ENCODE assay signal across 8 cellular contexts in the genomic region with DNA sequence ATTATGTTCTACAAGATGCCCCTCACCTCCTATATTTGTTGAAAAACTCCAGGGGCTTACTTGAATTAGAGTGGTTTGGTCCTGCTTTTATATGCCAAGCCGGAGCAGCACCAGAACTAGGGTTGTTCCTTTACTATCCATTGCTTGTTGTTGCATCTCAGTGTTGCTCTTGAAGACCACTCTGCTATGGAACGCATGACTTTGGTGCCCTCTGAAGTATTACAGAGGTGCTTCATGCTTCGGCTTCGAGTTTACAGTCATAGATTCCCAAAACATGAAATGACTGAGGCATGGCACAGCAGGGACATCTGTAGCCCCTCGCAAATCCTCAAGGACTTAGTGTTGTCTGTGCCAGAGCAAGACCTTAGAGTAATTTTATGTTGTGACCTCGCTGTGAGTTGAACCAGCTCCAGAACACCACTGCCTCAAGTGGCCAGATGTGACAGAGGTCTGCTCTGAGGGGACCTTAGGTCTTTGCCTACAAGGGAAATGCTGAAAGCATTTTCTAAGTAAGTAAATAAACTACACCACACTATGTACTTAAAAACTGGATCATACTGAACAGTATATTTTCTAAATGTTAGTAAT.
DNase-seq lines count a peak whose midpoint lies in the region; ATAC-seq and TF ChIP-seq lines count a peak whose summit lies in the region.

No MANE protein-coding gene starts in this region.

- H2AK5ac ChIP-seq in trophoblast cell (ENCODE audit: low read length) = no peak overlapping the region

- no peaks in the 10 kb centered on the region for H3K79me2 ChIP-seq in trophoblast cell (ENCODE audit: control insufficient read depth, insufficient read depth, low read length, poor library complexity)

- no peaks in the 10 kb centered on the region for H3K36me3 ChIP-seq in WERI-Rb-1
- H3K36me3 ChIP-seq in trophoblast cell (ENCODE audit: control insufficient read depth in 1 of 2, insufficient read depth in 2 of 2, low read length in 2 of 2) = no peaks in the 10 kb centered on the region

- no peak overlapping the region for H3K4me3 Mint-ChIP-seq in activated CD4-positive, alpha-beta memory T cell treated with anti-CD3 and anti-CD28 coated beads for 36 hours
- no peak overlapping the region for H3K4me3 Mint-ChIP-seq in activated CD4-positive, alpha-beta memory T cell treated with anti-CD3 and anti-CD28 coated beads, Interleukin-2, amount 10 ng/mL, durations not matched to agents 7 days and 5 days

- WGBS in trophoblast cell (ENCODE audit: extremely low coverage, insufficient coverage, insufficient read length) = no CpG with 5 or more reads among the region's 6 CpGs

- no peaks in the 10 kb centered on the region for H3K9me3 ChIP-seq in WERI-Rb-1 (ENCODE audit: severe bottlenecking)
- H3K9me3 ChIP-seq in trophoblast cell (ENCODE audit: insufficient read depth, low read depth, low read length) = no peaks in the 10 kb centered on the region

- intact Hi-C loops in activated CD4-positive, alpha-beta memory T cell treated with anti-CD3 and anti-CD28 coated beads for 36 hours (cut with micrococcal nuclease) = no loop called here

- no peak overlapping the region for H3K4me2 ChIP-seq in trophoblast cell (ENCODE audit: low read length)

- H3K9me3 Mint-ChIP-seq in activated CD4-positive, alpha-beta memory T cell treated with anti-CD3 and anti-CD28 coated beads for 36 hours = no peaks in the 10 kb centered on the region
- H3K9me3 Mint-ChIP-seq in activated CD4-positive, alpha-beta memory T cell treated with anti-CD3 and anti-CD28 coated beads, Interleukin-2, amount 10 ng/mL, durations not matched to agents 7 days and 5 days = no peaks in the 10 kb centered on the region

- H3K18ac ChIP-seq in trophoblast cell (ENCODE audit: low read length) = no peak overlapping the region

- H2BK5ac ChIP-seq in trophoblast cell (ENCODE audit: low read depth, low read length, poor library complexity) = no peak overlapping the region

- peaks cover 6% of the 10 kb centered on the region for H3K27me3 Mint-ChIP-seq in activated CD4-positive, alpha-beta memory T cell treated with anti-CD3 and anti-CD28 coated beads for 36 hours
- peaks cover 6% of the 10 kb centered on the region for H3K27me3 Mint-ChIP-seq in activated CD4-positive, alpha-beta memory T cell treated with anti-CD3 and anti-CD28 coated beads, Interleukin-2, amount 10 ng/mL, durations not matched to agents 7 days and 5 days

- H4K8ac ChIP-seq in trophoblast cell (ENCODE audit: low read depth, low read length) = no peak overlapping the region

- H3K4ac ChIP-seq in trophoblast cell (ENCODE audit: low read depth, low read length) = no peak overlapping the region

- peaks cover 68% of the 10 kb centered on the region for H3K27me3 ChIP-seq in WERI-Rb-1 (ENCODE audit: insufficient read depth, low read depth, severe bottlenecking)
- no peaks in the 10 kb centered on the region for H3K27me3 ChIP-seq in trophoblast cell (ENCODE audit: insufficient read depth, low read length)

- H3K4me1 ChIP-seq in trophoblast cell (ENCODE audit: control insufficient read depth in 1 of 2, insufficient read depth in 2 of 2, low read length in 2 of 2) = peaks cover 2 to 4% of the 10 kb centered on the region in 2 experiments

- H2BK120ac ChIP-seq in trophoblast cell (ENCODE audit: insufficient read depth, low read length, poor library complexity) = no peak overlapping the region

- CTCF ChIA-PET in activated CD4-positive, alpha-beta memory T cell treated with anti-CD3 and anti-CD28 coated beads for 36 hours (lab: Charles Lee) = interaction anchor here (1.1 to 2.6 kb wide), 6 partner anchors 10 to 109 kb away, joined by 3 to 13 read pairs (median 6); no protein-coding TSS in a partner anchor
- CTCF ChIA-PET in activated CD4-positive, alpha-beta memory T cell treated with anti-CD3 and anti-CD28 coated beads, Interleukin-2, amount 10 ng/mL, durations not matched to agents 7 days and 5 days (lab: Charles Lee) = interaction anchor here (0.7 to 1.1 kb wide), 3 partner anchors 9 to 251 kb away, joined by 3 read pairs; no protein-coding TSS in a partner anchor

- POLR2A ChIA-PET in activated CD4-positive, alpha-beta memory T cell treated with anti-CD3 and anti-CD28 coated beads for 36 hours (lab: Charles Lee) = interaction anchor here (1.3 kb wide), 1 partner anchor 66 kb away, joined by 4 read pairs; no protein-coding TSS in a partner anchor
- POLR2A ChIA-PET in activated CD4-positive, alpha-beta memory T cell treated with anti-CD3 and anti-CD28 coated beads, Interleukin-2, amount 10 ng/mL, durations not matched to agents 7 days and 5 days (lab: Charles Lee) = interaction anchor here (1.0 to 1.2 kb wide), 2 partner anchors 69 to 286 kb away, joined by 3 read pairs; no protein-coding TSS in a partner anchor

- TF ChIP-seq CTCF in WERI-Rb-1 (IDR thresholded peaks at IDR 0.05; ENCODE audit: low read depth, low read length) = peak; percentile 18; the same call in 1 of the 2 replicates

- H3K27ac Mint-ChIP-seq in activated CD4-positive, alpha-beta memory T cell treated with anti-CD3 and anti-CD28 coated beads for 36 hours = no peak overlapping the region
- H3K27ac Mint-ChIP-seq in activated CD4-positive, alpha-beta memory T cell treated with anti-CD3 and anti-CD28 coated beads, Interleukin-2, amount 10 ng/mL, durations not matched to agents 7 days and 5 days = no peak overlapping the region

- peak; percentile 73 for ATAC-seq in HG03280 (IDR thresholded peaks at IDR 0.05; ENCODE audit: unreplicated experiment)

- no peak overlapping the region for H2AFZ ChIP-seq in trophoblast cell (ENCODE audit: insufficient read depth, low read length, poor library complexity)

- H3K27ac ChIP-seq in WERI-Rb-1 = no peak overlapping the region
- H3K27ac ChIP-seq in trophoblast cell (ENCODE audit: low read depth, low read length) = no peak overlapping the region

- no peaks in the 10 kb centered on the region for H3K36me3 Mint-ChIP-seq in activated CD4-positive, alpha-beta memory T cell treated with anti-CD3 and anti-CD28 coated beads for 36 hours
- no peaks in the 10 kb centered on the region for H3K36me3 Mint-ChIP-seq in activated CD4-positive, alpha-beta memory T cell treated with anti-CD3 and anti-CD28 coated beads, Interleukin-2, amount 10 ng/mL, durations not matched to agents 7 days and 5 days (ENCODE audit: low read depth)

- no peak overlapping the region for H3K14ac ChIP-seq in trophoblast cell (ENCODE audit: low read length)

- H3K4me3 ChIP-seq in WERI-Rb-1 (ENCODE audit: low read depth, low read length) (no peak overlapping the region), trophoblast cell (ENCODE audit: low read depth, low read length) (no peak overlapping the region)

- no peaks in the 10 kb centered on the region for H3K4me1 Mint-ChIP-seq in activated CD4-positive, alpha-beta memory T cell treated with anti-CD3 and anti-CD28 coated beads for 36 hours (ENCODE audit: low read depth)
- H3K4me1 Mint-ChIP-seq in activated CD4-positive, alpha-beta memory T cell treated with anti-CD3 and anti-CD28 coated beads, Interleukin-2, amount 10 ng/mL, durations not matched to agents 7 days and 5 days = no peaks in the 10 kb centered on the region

- H3K23ac ChIP-seq in trophoblast cell (ENCODE audit: low read length) = no peak overlapping the region

- no peaks in the 10 kb centered on the region for H3K79me1 ChIP-seq in trophoblast cell (ENCODE audit: low read length)

- DNase-seq in activated CD4-positive, alpha-beta memory T cell treated with anti-CD3 and anti-CD28 coated beads for 36 hours = peak; percentile 23
- DNase-seq in activated CD4-positive, alpha-beta memory T cell treated with anti-CD3 and anti-CD28 coated beads, Interleukin-2, amount 10 ng/mL, durations not matched to agents 7 days and 5 days = no peak
- DNase-seq in WERI-Rb-1 (no peak), trophoblast cell (peak; percentile 1 to 40), retina (no peak), NCI-H1694 (lab: John Stamatoyannopoulos, UW) (no peak), HK-2 (ENCODE audit: unreplicated experiment) (no peak)

- H2BK12ac ChIP-seq in trophoblast cell (ENCODE audit: low read length) = no peak overlapping the region

- H3K9ac ChIP-seq in trophoblast cell (ENCODE audit: low read length) = no peak overlapping the region

- H4K91ac ChIP-seq in trophoblast cell (ENCODE audit: low read depth, low read length) = no peak overlapping the region

- H4K12ac ChIP-seq in trophoblast cell (ENCODE audit: low read depth, low read length) = no peak overlapping the region

Comparison
In these comparisons a context has a peak if more than half of its experiments do, and no peak if none do; other contexts are left out.
1. DNase-seq: peak in activated CD4-positive, alpha-beta memory T cell treated with anti-CD3 and anti-CD28 coated beads for 36 hours (single experiment) and trophoblast cell (2 of 2); none in activated CD4-positive, alpha-beta memory T cell treated with anti-CD3 and anti-CD28 coated beads, Interleukin-2, amount 10 ng/mL, durations not matched to agents 7 days and 5 days (single experiment), WERI-Rb-1 (single experiment), retina (single experiment), NCI-H1694 (single experiment) and HK-2 (single experiment).